In genomic region chr7:106284516-106285050, GRCh38 we compare ENCODE assay signal across 8 cellular contexts. TPM values are rescaled to one million over a fixed set of nuclear protein-coding genes. Genes with fewer than 3 reads are reported as not detected.
DNase-seq lines count a peak whose midpoint lies in the region; ATAC-seq, FAIRE-seq and TF ChIP-seq lines count a peak whose summit lies in the region.

NAMPT (minus strand) TSS chr7:106284983; CDS start chr7:106284884, 99 bp downstream.

- H3K4me1 ChIP-seq in SJCRH30, result peaks cover 7% of the 10 kb centered on the region; the same call in 1 of the 2 replicates
- H3K4me1 ChIP-seq in kidney (ENCODE audit: control insufficient read depth in 1 of 2, insufficient read depth in 1 of 2, low read depth in 1 of 2, low read length in 2 of 2), result peaks cover 0 to 10% of the 10 kb centered on the region in 2 donors

- H3K27ac ChIP-seq in SJCRH30 (peak within 1 kb of the TSS; percentile 77), kidney (ENCODE audit: low read depth in 2 of 2, low read length in 2 of 2) (peak within 1 kb of the TSS; percentile 98)

- peak; percentile 92 for TF ChIP-seq POLR2A in GM15510 (IDR thresholded peaks at IDR 0.05; ENCODE audit: borderline replicate concordance, extremely low read depth, insufficient read length)

- intact Hi-C loops in kidney (cut with DNase I), result no loop called here

- H3K27me3 ChIP-seq in SJCRH30, result no peaks in the 10 kb centered on the region

- in situ Hi-C loops in T47D (cut with HindIII; ENCODE audit: low pct_unique_long_range_greater_than_20kb, low sequenced_read_pairs), result no loop called here

- DNase-seq in A172 (ENCODE audit: low spot score) (peak; percentile 10), SJCRH30 (peak; percentile 34 to 47), T47D (ENCODE audit: low read depth in 1 of 2, low spot score in 1 of 2) (peak; percentile 14 to 19), kidney (peak; percentile 91)
- DNase-seq in stimulated activated CD8-positive, alpha-beta memory T cell treated with anti-CD3 and anti-CD28 coated beads, Interleukin-12 subunit alpha, Interleukin-12 subunit beta, amount 100 ng/mL, for 4 hours (ENCODE audit: low read depth), result peak; percentile 56

- no peaks in the 10 kb centered on the region for H3K9me3 ChIP-seq in SJCRH30 (replicated peaks)
- no peaks in the 10 kb centered on the region for H3K9me3 ChIP-seq in kidney (ENCODE audit: control insufficient read depth in 1 of 2, low read length in 2 of 2)

- FAIRE-seq in kidney (lab: Jason Lieb, UNC), result no peak

- ATAC-seq in HG03103 (IDR thresholded peaks at IDR 0.05; ENCODE audit: low read depth, unreplicated experiment) (peak; percentile 4), GM18861 (IDR thresholded peaks at IDR 0.05; ENCODE audit: unreplicated experiment) (no peak)

- H3K4me3 ChIP-seq in SJCRH30 (peak within 1 kb of the TSS; percentile 77), kidney (ENCODE audit: low read length in 2 of 2) (peak within 1 kb of the TSS; percentile 95 to 96)

- TF ChIP-seq CTCF in kidney (IDR thresholded peaks at IDR 0.05; ENCODE audit: borderline replicate concordance, extremely low read depth, insufficient read depth), result no peak

- H3K9ac ChIP-seq in kidney (ENCODE audit: low read length in 2 of 2), result peak within 1 kb of the TSS; percentile 93 to 97

- no peaks in the 10 kb centered on the region for H3K36me3 ChIP-seq in SJCRH30
- no peaks in the 10 kb centered on the region for H3K36me3 ChIP-seq in kidney (ENCODE audit: control insufficient read depth in 1 of 2, insufficient read depth in 2 of 2, low read length in 2 of 2)

RNA-seq across cellular contexts. Expression of gene NAMPT, which starts in this region (rescaled TPM):
- total RNA-seq in A172 (2014; rRNA removed; shearing (Covaris generic)), result 54.9 and 68.3 TPM in 2 replicates
- total RNA-seq in SJCRH30 (2014; rRNA removed; shearing (Covaris generic)), result 31.5 and 36.2 TPM in 2 replicates
- 217 TPM for total RNA-seq in kidney
- 16.5 TPM for polyA plus RNA-seq in kidney (ENCODE audit: insufficient read depth, low read depth, low replicate concordance)

Comparison
In these comparisons a context has a peak if more than half of its experiments do, and no peak if none do; other contexts are left out.
1. DNase-seq: peak in every context shown above with its lines; median percentile 91 in kidney; 56 in stimulated activated CD8-positive, alpha-beta memory T cell treated with anti-CD3 and anti-CD28 coated beads, Interleukin-12 subunit alpha, Interleukin-12 subunit beta, amount 100 ng/mL, for 4 hours; 40 in SJCRH30; 16 in T47D; 10 in A172.